In the genomic region with DNA sequence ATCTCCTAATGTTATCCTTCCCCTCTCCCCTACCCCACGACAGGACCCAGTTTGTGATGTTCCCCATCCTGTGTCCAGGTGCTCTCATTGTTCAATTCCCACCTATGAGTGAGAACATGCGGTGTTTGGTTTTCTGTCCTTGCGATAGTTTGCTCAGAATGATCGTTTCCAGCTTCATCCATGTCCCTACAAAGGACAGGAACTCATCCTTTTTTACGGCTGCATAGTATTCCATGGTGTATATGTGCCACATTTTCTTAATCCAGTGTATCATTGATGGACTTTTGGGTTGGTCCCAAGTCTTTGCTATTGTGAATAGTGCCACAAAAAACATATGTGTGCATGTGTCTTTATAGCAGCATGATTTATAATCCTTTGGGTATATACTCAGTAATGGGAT, we compare ENCODE assay signal across 3 cellular contexts. TPM values are rescaled to one million over a fixed set of nuclear protein-coding genes. Genes with fewer than 3 reads are reported as not detected.
"Had no signal": no experiment of that assay in that cellular context is flagged by ENCODE, and none has a peak within 500 bp of the region (broad histone marks: within the 10 kb centered on the region; RNA-seq: fewer than 3 reads in every experiment).

No MANE protein-coding gene starts in this region.

RNA-seq across cellular contexts. Expression of gene LRP2, which starts 54.0 kb away (rescaled TPM):
- total RNA-seq: HT-29, IMR-90 had no signal
- polyA plus RNA-seq: IgD-negative memory B cell, IMR-90 had no signal
